ENCODE assay signal across 2 cellular contexts in the genomic region with DNA sequence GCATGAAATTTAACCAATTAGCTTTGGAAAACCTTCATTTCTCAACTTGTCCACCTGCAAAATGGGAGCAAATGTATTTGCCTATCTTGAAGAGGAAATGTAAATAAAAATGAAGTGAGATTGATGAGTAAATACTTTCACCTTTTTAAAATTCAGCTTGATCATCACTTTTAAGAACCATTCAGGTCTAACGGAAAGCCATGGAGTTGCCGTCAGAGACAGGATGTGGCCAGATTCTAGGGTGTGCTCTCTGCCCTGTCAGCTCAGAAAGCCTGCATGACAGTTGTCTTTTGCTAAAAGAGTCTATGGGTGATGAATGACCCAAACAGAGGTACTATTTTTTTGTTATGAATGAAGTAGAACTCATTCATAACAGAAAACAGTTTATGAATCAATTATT.
TF ChIP-seq lines count a peak whose summit lies in the region.

No MANE protein-coding gene starts in this region.

TF ChIP-seq in HepG2, 621 proteins besides CTCF, POLR2A, EP300 and RAD21:
- TF ChIP-seq, protein P1, sequence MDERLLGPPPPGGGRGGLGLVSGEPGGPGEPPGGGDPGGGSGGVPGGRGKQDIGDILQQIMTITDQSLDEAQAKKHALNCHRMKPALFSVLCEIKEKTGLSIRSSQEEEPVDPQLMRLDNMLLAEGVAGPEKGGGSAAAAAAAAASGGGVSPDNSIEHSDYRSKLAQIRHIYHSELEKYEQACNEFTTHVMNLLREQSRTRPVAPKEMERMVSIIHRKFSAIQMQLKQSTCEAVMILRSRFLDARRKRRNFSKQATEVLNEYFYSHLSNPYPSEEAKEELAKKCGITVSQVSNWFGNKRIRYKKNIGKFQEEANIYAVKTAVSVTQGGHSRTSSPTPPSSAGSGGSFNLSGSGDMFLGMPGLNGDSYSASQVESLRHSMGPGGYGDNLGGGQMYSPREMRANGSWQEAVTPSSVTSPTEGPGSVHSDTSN (CRISPR knock-in tag; IDR thresholded peaks at IDR 0.05) = no peak
- peak; percentile 54 to 76 for TF ChIP-seq MAFK (conservative IDR thresholded peaks at IDR 0.05 in 1 of 2, IDR thresholded peaks at IDR 0.05 in 1 of 2; ENCODE audit: low read length in 2 of 2)
- TF ChIP-seq ZFAT (CRISPR knock-in tag; conservative IDR thresholded peaks at IDR 0.05) = no peak
- TF ChIP-seq TEAD2 (CRISPR knock-in tag; IDR thresholded peaks at IDR 0.05) = no peak
- TF ChIP-seq ZNF207 (IDR thresholded peaks at IDR 0.05; ENCODE audit: borderline replicate concordance) = no peak
- peak; percentile 60; the same call in 1 of the 2 replicates for TF ChIP-seq MAFF (IDR thresholded peaks at IDR 0.05; ENCODE audit: low read depth, low read length)
- TF ChIP-seq, protein P2, sequence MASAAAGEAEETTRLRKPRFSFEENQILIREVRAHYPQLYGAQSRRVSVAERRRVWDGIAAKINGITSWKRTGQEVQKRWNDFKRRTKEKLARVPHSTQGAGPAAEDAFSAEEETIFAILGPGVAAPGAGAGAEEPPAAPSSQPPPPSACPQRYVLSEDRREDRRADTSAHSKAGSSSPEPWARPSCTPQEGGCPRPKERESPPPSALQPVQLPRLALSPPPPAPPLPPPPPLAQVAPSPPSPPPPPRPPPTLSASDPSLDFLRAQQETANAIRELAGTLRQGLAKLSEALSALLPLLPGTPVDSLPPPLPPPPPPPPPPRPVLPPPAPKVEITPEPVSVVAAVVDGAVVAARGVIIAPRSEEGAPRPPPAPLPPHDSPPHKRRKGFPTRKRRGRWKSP (CRISPR knock-in tag; IDR thresholded peaks at IDR 0.05) = no peak
- no peak for TF ChIP-seq GPN1 (CRISPR knock-in tag; IDR thresholded peaks at IDR 0.05; ENCODE audit: borderline replicate concordance)
- TF ChIP-seq, protein P3, sequence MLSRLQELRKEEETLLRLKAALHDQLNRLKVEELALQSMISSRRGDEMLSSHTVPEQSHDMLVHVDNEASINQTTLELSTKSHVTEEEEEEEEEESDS (CRISPR knock-in tag; IDR thresholded peaks at IDR 0.05; ENCODE audit: borderline replicate concordance) = no peak
- TF ChIP-seq, protein P4, sequence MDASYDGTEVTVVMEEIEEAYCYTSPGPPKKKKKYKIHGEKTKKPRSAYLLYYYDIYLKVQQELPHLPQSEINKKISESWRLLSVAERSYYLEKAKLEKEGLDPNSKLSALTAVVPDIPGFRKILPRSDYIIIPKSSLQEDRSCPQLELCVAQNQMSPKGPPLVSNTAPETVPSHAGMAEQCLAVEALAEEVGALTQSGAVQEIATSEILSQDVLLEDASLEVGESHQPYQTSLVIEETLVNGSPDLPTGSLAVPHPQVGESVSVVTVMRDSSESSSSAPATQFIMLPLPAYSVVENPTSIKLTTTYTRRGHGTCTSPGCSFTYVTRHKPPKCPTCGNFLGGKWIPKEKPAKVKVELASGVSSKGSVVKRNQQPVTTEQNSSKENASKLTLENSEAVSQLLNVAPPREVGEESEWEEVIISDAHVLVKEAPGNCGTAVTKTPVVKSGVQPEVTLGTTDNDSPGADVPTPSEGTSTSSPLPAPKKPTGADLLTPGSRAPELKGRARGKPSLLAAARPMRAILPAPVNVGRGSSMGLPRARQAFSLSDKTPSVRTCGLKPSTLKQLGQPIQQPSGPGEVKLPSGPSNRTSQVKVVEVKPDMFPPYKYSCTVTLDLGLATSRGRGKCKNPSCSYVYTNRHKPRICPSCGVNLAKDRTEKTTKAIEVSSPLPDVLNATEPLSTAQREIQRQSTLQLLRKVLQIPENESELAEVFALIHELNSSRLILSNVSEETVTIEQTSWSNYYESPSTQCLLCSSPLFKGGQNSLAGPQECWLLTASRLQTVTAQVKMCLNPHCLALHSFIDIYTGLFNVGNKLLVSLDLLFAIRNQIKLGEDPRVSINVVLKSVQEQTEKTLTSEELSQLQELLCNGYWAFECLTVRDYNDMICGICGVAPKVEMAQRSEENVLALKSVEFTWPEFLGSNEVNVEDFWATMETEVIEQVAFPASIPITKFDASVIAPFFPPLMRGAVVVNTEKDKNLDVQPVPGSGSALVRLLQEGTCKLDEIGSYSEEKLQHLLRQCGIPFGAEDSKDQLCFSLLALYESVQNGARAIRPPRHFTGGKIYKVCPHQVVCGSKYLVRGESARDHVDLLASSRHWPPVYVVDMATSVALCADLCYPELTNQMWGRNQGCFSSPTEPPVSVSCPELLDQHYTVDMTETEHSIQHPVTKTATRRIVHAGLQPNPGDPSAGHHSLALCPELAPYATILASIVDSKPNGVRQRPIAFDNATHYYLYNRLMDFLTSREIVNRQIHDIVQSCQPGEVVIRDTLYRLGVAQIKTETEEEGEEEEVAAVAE (CRISPR knock-in tag; IDR thresholded peaks at IDR 0.05; ENCODE audit: borderline replicate concordance) = no peak
TF ChIP-seq in HepG2: peak in this region for 2.

TF ChIP-seq in IMR-90, 13 proteins besides CTCF, POLR2A, EP300 and RAD21:
- TF ChIP-seq MAFK (IDR thresholded peaks at IDR 0.05; ENCODE audit: low read depth, low read length) (peak; percentile 40), FOS (IDR thresholded peaks at IDR 0.05; ENCODE audit: low read depth, low read length) (no peak)
